8 cellular contexts compared by ENCODE assay signal in the genomic region with DNA sequence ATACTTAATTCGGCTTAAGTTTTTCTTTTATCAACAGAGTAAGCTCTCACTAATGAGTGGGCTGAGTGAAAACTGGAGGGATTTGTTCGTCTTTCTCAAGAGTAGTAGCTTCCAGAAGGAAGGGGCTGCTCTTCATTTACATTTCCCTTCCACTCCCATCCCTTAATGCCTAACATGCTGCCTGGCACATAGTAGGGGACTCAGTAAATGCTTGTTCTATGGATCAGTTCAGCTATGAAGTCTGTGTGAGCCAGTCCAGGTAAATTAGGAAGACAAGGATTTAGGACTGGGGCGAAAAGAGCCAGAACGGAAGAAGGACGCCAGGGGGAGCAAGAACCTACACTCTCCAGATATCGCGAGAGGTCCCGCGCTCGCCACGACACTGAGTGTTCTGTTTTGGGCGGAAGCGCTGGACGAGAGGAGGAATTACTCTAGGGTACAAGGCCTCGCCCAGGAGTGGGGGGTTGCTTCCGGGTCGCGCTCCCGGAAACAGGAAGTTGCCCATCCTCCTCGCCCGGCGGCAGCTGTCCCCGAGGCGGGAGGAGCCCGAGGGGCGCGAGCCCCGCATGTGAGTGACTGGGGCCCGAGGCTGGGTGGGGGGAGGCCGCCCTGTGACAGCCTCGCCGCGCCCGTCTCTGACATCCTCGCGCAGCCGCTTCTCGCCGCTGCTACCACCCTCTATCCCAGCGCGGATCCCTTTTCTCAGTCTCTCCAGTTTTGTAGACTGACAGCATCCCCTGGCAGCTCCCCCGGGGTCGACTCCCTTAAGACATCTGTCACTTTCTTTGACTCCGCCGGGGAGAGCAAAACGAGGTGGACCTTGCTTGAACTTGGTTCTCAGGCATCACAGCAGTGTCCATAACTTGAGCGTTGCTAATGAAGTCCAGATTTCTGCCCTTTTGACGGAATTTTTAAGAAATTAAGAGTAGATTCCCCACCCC. TPM values are rescaled to one million over a fixed set of nuclear protein-coding genes. Genes with fewer than 3 reads are reported as not detected.
A peak's percentile ranks its signal among the peaks of the same experiment; 100 is the strongest.
DNase-seq lines count a peak whose midpoint lies in the region; ATAC-seq, FAIRE-seq and TF ChIP-seq lines count a peak whose summit lies in the region.

A gene with protein sequence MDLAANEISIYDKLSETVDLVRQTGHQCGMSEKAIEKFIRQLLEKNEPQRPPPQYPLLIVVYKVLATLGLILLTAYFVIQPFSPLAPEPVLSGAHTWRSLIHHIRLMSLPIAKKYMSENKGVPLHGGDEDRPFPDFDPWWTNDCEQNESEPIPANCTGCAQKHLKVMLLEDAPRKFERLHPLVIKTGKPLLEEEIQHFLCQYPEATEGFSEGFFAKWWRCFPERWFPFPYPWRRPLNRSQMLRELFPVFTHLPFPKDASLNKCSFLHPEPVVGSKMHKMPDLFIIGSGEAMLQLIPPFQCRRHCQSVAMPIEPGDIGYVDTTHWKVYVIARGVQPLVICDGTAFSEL (plus strand): TSS at position 492 of the 941 bp plus-strand sequence. CDS start 13,493 bp downstream, outside the sequence.

- TF ChIP-seq CTCF in BJ (IDR thresholded peaks at IDR 0.05; ENCODE audit: insufficient read depth, low read depth, low read length) (peak; percentile 86), kidney (IDR thresholded peaks at IDR 0.05; ENCODE audit: borderline replicate concordance, extremely low read depth, insufficient read depth) (peak; percentile 86)

- intact Hi-C loops in kidney (cut with DNase I), result loop anchor here (10.0 kb wide), 1 partner anchor 129 kb away; no protein-coding TSS in a partner anchor

- peak; percentile 95 for ATAC-seq in HG03439 (IDR thresholded peaks at IDR 0.05; ENCODE audit: unreplicated experiment)

- H3K9me3 ChIP-seq in kidney (ENCODE audit: control insufficient read depth in 1 of 2, low read length in 2 of 2), result no peaks in the 10 kb centered on the region

- H3K27me3 ChIP-seq in BJ (ENCODE audit: control insufficient read depth, insufficient read depth, low read length), result no peaks in the 10 kb centered on the region

- FAIRE-seq in kidney (lab: Jason Lieb, UNC), result peak; percentile 66

- POLR2A ChIA-PET in BJ (lab: Charles Lee), result interaction anchor here (0.6 kb wide), 2 partner anchors 102 to 355 kb away, joined by 3 to 4 read pairs; no protein-coding TSS in a partner anchor

- peak; percentile 75 for DNase-seq in BJ (ENCODE audit: low read depth)
- DNase-seq in NCI-H510A (lab: John Stamatoyannopoulos, UW), result peak; percentile 98
- peak; percentile 95 for DNase-seq in activated CD4-positive, alpha-beta T cell treated with anti-CD3 and anti-CD28 coated beads for 1 hour
- peak; percentile 95 for DNase-seq in cerebellum (ENCODE audit: low spot score)
- peak; percentile 99 for DNase-seq in kidney
- peak; percentile 98 for DNase-seq in stimulated activated CD4-positive, alpha-beta T cell treated with anti-CD3 and anti-CD28 coated beads, Interleukin-15, amount 100 ng/mL, for 24 hours

- peak within 1 kb of the TSS; percentile 68 for H3K4me3 ChIP-seq in BJ (ENCODE audit: low read depth, low read length)
- H3K4me3 ChIP-seq in kidney (ENCODE audit: low read length in 2 of 2), result peak within 1 kb of the TSS; percentile 78 to 96

- TF ChIP-seq POLR2A in GM19193 (IDR thresholded peaks at IDR 0.05; ENCODE audit: extremely low read depth, insufficient read depth, insufficient read length), result peak; percentile 90

- H3K4me1 ChIP-seq in kidney (ENCODE audit: control insufficient read depth in 1 of 2, insufficient read depth in 1 of 2, low read depth in 1 of 2, low read length in 2 of 2), result peaks cover 5 to 6% of the 10 kb centered on the region in 2 donors

- CTCF ChIA-PET in BJ (lab: Yijun Ruan, JAX), result interaction anchor here (0.7 to 7.4 kb wide), 23 partner anchors 9 to 329 kb away, joined by 3 to 85 read pairs (median 5); a partner anchor contains a TSS

- peak within 1 kb of the TSS; percentile 80 to 100 for H3K9ac ChIP-seq in kidney (ENCODE audit: low read length in 2 of 2)

- H3K27ac ChIP-seq in kidney (ENCODE audit: low read depth in 2 of 2, low read length in 2 of 2), result peak within 1 kb of the TSS; percentile 73 to 95

- H3K36me3 ChIP-seq in BJ (ENCODE audit: control insufficient read depth, insufficient read depth, low read length), result no peaks in the 10 kb centered on the region
- no peaks in the 10 kb centered on the region for H3K36me3 ChIP-seq in kidney (ENCODE audit: control insufficient read depth in 1 of 2, insufficient read depth in 2 of 2, low read length in 2 of 2)

RNA-seq across cellular contexts. Expression of the gene that starts here (rescaled TPM):
- 66.0 and 71.4 TPM in 2 replicates for polyA plus RNA-seq in BJ (2011; rRNA removed)
- 22.5 and 23.2 TPM in 2 replicates for polyA minus RNA-seq in BJ (2011; rRNA and poly(A)+ RNA removed)
- 19.5 TPM for total RNA-seq in cerebellum
- total RNA-seq in kidney, result 72.4 TPM
- 25.7 TPM for polyA plus RNA-seq in kidney (ENCODE audit: insufficient read depth, low read depth, low replicate concordance)

Comparison
In these comparisons a context has a peak if more than half of its experiments do, and no peak if none do; other contexts are left out.
1. Peak in every context shown above with its lines: DNase-seq, ATAC-seq, H3K4me3 ChIP-seq and H3K27ac ChIP-seq.